Comparison of ENCODE assay signal across 8 cellular contexts in the genomic region with DNA sequence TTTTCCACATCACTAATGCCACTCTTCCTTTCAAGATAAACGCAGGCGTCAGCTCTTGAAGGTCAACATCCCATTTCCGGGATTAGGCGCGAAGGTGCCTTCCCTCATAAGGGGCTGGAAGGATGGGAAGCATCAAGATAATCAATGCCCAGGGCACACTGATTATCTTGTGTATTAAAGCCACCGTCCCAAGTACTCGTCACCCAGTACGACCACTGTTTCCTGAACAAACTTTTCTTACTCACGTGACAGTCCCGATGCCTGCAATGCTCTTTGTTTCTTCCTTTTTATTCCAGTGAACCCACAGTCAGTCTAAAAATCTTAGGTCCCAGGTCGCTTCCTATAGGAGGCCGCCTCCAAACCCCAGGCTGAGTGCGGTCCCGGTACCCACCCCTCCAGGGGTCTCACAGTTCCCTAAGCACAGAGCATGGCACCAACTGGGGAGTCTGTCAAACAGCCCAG. TPM values are rescaled to one million over a fixed set of nuclear protein-coding genes. Genes with fewer than 3 reads are reported as not detected.
DNase-seq lines count a peak whose midpoint lies in the region; ATAC-seq and TF ChIP-seq lines count a peak whose summit lies in the region.

No MANE protein-coding gene starts in this region.

- intact Hi-C loops in natural killer cell (cut with micrococcal nuclease), result loop anchor here (5.0 kb wide), 3 partner anchors 193 to 1763 kb away; a partner anchor contains a TSS

- CTCF ChIA-PET in BJ (lab: Yijun Ruan, JAX), result interaction anchor here (1.1 to 8.5 kb wide), 5 partner anchors 11 to 175 kb away, joined by 3 to 114 read pairs (median 6); no protein-coding TSS in a partner anchor

- H3K4me3 Mint-ChIP-seq in natural killer cell, result peak overlapping the region; percentile 99

- peaks cover 5% of the 10 kb centered on the region for H3K36me3 ChIP-seq in BJ (ENCODE audit: control insufficient read depth, insufficient read depth, low read length)

- H3K27me3 Mint-ChIP-seq in natural killer cell (ENCODE audit: low read depth in 2 of 2), result no peaks in the 10 kb centered on the region

- H3K36me3 Mint-ChIP-seq in natural killer cell, result no peaks in the 10 kb centered on the region

- ATAC-seq in GM18517 (IDR thresholded peaks at IDR 0.05; ENCODE audit: unreplicated experiment), result peak; percentile 13
- ATAC-seq in HG03103 (IDR thresholded peaks at IDR 0.05; ENCODE audit: low read depth, unreplicated experiment), result peak; percentile 4
- ATAC-seq in natural killer cell, result peak in 2 of 3 donors; percentile 0 to 2
- ATAC-seq in GM19023 (IDR thresholded peaks at IDR 0.05; ENCODE audit: unreplicated experiment), result no peak

- TF ChIP-seq CTCF in BJ (IDR thresholded peaks at IDR 0.05; ENCODE audit: insufficient read depth, low read depth, low read length) (no peak), natural killer cell (IDR thresholded peaks at IDR 0.05) (no peak)

- H3K9me3 Mint-ChIP-seq in natural killer cell, result no peaks in the 10 kb centered on the region

- peak overlapping the region; percentile 94 for H3K27ac ChIP-seq in epithelial cell of prostate

- DNase-seq in BJ (ENCODE audit: low read depth) (no peak), SHP77 treated with DMSO at 0.1 percent for 48 hours (lab: John Stamatoyannopoulos, UW) (peak; percentile 23), epithelial cell of prostate (ENCODE audit: low read depth, low spot score) (no peak), natural killer cell (no peak), cortex of kidney (lab: John Stamatoyannopoulos, UW) (no peak)

- POLR2A ChIA-PET in BJ (lab: Charles Lee), result interaction anchor here (1.4 kb wide), 1 partner anchor 154 kb away, joined by 3 read pairs; no protein-coding TSS in a partner anchor

- peak overlapping the region; percentile 85 for H3K4me3 ChIP-seq in BJ (ENCODE audit: low read depth, low read length)

- no peaks in the 10 kb centered on the region for H3K27me3 ChIP-seq in BJ (ENCODE audit: control insufficient read depth, insufficient read depth, low read length)

- peak overlapping the region; percentile 98 to 99 for H3K27ac Mint-ChIP-seq in natural killer cell

- H3K4me1 Mint-ChIP-seq in natural killer cell, result peaks cover 41 to 53% of the 10 kb centered on the region in 2 donors

RNA-seq across cellular contexts. Expression of a gene that starts 0.7 kb away (rescaled TPM):
- 54.6 and 115 TPM in 2 replicates for polyA plus RNA-seq in BJ (2011; rRNA removed)
- polyA minus RNA-seq in BJ (2011; rRNA and poly(A)+ RNA removed), result 16.9 and 17.6 TPM in 2 replicates
- total RNA-seq in natural killer cell, result 10 to 100 TPM; 16.1 to 20.4 (median 16.6) TPM

RNA-seq across cellular contexts. Expression of a gene that starts 0.8 kb away (rescaled TPM):
- 6.4 and 14.5 TPM in 2 replicates for polyA plus RNA-seq in BJ (2011; rRNA removed)
- 4.8 and 9.7 TPM in 2 replicates for polyA minus RNA-seq in BJ (2011; rRNA and poly(A)+ RNA removed)
- total RNA-seq in natural killer cell, result 10 to 100 TPM; 17.9 to 25.7 (median 19.5) TPM
